ENCODE assay signal across 1 cellular context in genomic region chr1:116832932-116833578, GRCh38.
TF ChIP-seq lines count a peak whose summit lies in the region.

No MANE protein-coding gene starts in this region.

TF ChIP-seq in WTC11, 78 proteins besides CTCF, POLR2A, EP300 and RAD21:
- TF ChIP-seq, protein P1, sequence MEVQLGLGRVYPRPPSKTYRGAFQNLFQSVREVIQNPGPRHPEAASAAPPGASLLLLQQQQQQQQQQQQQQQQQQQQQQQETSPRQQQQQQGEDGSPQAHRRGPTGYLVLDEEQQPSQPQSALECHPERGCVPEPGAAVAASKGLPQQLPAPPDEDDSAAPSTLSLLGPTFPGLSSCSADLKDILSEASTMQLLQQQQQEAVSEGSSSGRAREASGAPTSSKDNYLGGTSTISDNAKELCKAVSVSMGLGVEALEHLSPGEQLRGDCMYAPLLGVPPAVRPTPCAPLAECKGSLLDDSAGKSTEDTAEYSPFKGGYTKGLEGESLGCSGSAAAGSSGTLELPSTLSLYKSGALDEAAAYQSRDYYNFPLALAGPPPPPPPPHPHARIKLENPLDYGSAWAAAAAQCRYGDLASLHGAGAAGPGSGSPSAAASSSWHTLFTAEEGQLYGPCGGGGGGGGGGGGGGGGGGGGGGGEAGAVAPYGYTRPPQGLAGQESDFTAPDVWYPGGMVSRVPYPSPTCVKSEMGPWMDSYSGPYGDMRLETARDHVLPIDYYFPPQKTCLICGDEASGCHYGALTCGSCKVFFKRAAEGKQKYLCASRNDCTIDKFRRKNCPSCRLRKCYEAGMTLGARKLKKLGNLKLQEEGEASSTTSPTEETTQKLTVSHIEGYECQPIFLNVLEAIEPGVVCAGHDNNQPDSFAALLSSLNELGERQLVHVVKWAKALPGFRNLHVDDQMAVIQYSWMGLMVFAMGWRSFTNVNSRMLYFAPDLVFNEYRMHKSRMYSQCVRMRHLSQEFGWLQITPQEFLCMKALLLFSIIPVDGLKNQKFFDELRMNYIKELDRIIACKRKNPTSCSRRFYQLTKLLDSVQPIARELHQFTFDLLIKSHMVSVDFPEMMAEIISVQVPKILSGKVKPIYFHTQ (CRISPR knock-in tag; IDR thresholded peaks at IDR 0.05), result no peak
- no peak for TF ChIP-seq ATF3 (CRISPR knock-in tag; conservative IDR thresholded peaks at IDR 0.05)
- TF ChIP-seq, protein P2, sequence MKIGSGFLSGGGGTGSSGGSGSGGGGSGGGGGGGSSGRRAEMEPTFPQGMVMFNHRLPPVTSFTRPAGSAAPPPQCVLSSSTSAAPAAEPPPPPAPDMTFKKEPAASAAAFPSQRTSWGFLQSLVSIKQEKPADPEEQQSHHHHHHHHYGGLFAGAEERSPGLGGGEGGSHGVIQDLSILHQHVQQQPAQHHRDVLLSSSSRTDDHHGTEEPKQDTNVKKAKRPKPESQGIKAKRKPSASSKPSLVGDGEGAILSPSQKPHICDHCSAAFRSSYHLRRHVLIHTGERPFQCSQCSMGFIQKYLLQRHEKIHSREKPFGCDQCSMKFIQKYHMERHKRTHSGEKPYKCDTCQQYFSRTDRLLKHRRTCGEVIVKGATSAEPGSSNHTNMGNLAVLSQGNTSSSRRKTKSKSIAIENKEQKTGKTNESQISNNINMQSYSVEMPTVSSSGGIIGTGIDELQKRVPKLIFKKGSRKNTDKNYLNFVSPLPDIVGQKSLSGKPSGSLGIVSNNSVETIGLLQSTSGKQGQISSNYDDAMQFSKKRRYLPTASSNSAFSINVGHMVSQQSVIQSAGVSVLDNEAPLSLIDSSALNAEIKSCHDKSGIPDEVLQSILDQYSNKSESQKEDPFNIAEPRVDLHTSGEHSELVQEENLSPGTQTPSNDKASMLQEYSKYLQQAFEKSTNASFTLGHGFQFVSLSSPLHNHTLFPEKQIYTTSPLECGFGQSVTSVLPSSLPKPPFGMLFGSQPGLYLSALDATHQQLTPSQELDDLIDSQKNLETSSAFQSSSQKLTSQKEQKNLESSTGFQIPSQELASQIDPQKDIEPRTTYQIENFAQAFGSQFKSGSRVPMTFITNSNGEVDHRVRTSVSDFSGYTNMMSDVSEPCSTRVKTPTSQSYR (CRISPR knock-in tag; IDR thresholded peaks at IDR 0.05), result no peak
- no peak for TF ChIP-seq FOXP1 (CRISPR knock-in tag; IDR thresholded peaks at IDR 0.05; ENCODE audit: borderline replicate concordance)
- TF ChIP-seq NR1H2 (CRISPR knock-in tag; IDR thresholded peaks at IDR 0.05), result no peak
- TF ChIP-seq, protein P3, sequence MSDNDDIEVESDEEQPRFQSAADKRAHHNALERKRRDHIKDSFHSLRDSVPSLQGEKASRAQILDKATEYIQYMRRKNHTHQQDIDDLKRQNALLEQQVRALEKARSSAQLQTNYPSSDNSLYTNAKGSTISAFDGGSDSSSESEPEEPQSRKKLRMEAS (CRISPR knock-in tag; IDR thresholded peaks at IDR 0.05), result no peak
- TF ChIP-seq, protein P4, sequence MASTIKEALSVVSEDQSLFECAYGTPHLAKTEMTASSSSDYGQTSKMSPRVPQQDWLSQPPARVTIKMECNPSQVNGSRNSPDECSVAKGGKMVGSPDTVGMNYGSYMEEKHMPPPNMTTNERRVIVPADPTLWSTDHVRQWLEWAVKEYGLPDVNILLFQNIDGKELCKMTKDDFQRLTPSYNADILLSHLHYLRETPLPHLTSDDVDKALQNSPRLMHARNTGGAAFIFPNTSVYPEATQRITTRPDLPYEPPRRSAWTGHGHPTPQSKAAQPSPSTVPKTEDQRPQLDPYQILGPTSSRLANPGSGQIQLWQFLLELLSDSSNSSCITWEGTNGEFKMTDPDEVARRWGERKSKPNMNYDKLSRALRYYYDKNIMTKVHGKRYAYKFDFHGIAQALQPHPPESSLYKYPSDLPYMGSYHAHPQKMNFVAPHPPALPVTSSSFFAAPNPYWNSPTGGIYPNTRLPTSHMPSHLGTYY (CRISPR knock-in tag; IDR thresholded peaks at IDR 0.05), result no peak
- TF ChIP-seq, protein P5, sequence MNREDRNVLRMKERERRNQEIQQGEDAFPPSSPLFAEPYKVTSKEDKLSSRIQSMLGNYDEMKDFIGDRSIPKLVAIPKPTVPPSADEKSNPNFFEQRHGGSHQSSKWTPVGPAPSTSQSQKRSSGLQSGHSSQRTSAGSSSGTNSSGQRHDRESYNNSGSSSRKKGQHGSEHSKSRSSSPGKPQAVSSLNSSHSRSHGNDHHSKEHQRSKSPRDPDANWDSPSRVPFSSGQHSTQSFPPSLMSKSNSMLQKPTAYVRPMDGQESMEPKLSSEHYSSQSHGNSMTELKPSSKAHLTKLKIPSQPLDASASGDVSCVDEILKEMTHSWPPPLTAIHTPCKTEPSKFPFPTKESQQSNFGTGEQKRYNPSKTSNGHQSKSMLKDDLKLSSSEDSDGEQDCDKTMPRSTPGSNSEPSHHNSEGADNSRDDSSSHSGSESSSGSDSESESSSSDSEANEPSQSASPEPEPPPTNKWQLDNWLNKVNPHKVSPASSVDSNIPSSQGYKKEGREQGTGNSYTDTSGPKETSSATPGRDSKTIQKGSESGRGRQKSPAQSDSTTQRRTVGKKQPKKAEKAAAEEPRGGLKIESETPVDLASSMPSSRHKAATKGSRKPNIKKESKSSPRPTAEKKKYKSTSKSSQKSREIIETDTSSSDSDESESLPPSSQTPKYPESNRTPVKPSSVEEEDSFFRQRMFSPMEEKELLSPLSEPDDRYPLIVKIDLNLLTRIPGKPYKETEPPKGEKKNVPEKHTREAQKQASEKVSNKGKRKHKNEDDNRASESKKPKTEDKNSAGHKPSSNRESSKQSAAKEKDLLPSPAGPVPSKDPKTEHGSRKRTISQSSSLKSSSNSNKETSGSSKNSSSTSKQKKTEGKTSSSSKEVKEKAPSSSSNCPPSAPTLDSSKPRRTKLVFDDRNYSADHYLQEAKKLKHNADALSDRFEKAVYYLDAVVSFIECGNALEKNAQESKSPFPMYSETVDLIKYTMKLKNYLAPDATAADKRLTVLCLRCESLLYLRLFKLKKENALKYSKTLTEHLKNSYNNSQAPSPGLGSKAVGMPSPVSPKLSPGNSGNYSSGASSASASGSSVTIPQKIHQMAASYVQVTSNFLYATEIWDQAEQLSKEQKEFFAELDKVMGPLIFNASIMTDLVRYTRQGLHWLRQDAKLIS (CRISPR knock-in tag; IDR thresholded peaks at IDR 0.05; ENCODE audit: borderline replicate concordance), result no peak
- TF ChIP-seq SOX15 (CRISPR knock-in tag; IDR thresholded peaks at IDR 0.05), result no peak
- TF ChIP-seq ZNF138 (CRISPR knock-in tag; conservative IDR thresholded peaks at IDR 0.05), result no peak
- no peak for TF ChIP-seq PRRX2 (CRISPR knock-in tag; IDR thresholded peaks at IDR 0.05)
- TF ChIP-seq ZNF416 (CRISPR knock-in tag; IDR thresholded peaks at IDR 0.05), result no peak
- TF ChIP-seq, protein P6, sequence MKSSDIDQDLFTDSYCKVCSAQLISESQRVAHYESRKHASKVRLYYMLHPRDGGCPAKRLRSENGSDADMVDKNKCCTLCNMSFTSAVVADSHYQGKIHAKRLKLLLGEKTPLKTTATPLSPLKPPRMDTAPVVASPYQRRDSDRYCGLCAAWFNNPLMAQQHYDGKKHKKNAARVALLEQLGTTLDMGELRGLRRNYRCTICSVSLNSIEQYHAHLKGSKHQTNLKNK (CRISPR knock-in tag; IDR thresholded peaks at IDR 0.05), result no peak
- no peak for TF ChIP-seq ETV6 (CRISPR knock-in tag; IDR thresholded peaks at IDR 0.05)
- no peak for TF ChIP-seq PRDM15 (CRISPR knock-in tag; IDR thresholded peaks at IDR 0.05)
- no peak for TF ChIP-seq CBFB (CRISPR knock-in tag; IDR thresholded peaks at IDR 0.05; ENCODE audit: low read depth)
